18 cellular contexts compared by ENCODE assay signal in genomic region chr1:208909011-208909410, GRCh38.
"Had no signal": no experiment of that assay in that cellular context is flagged by ENCODE, and none has a peak within 500 bp of the region (broad histone marks: within the 10 kb centered on the region; RNA-seq: fewer than 3 reads in every experiment).

No MANE protein-coding gene starts in this region.

- H3K4me3 ChIP-seq: colonic mucosa, esophagus squamous epithelium, heart left ventricle, prostate gland, skin epidermis, stomach, thoracic aorta, transverse colon had no signal

- ATAC-seq: heart left ventricle; naive thymus-derived CD4-positive, alpha-beta T cell; sciatic nerve had no signal

- H3K4me1 Mint-ChIP-seq: naive thymus-derived CD4-positive, alpha-beta T cell had no signal

- H3K36me3 ChIP-seq: colonic mucosa, esophagus squamous epithelium, heart left ventricle, prostate gland, stomach, thoracic aorta, transverse colon had no signal

- H3K27ac Mint-ChIP-seq: naive thymus-derived CD4-positive, alpha-beta T cell; nephron progenitor cell had no signal

- H2AFZ ChIP-seq: parathyroid adenoma had no signal

- H3K27me3 ChIP-seq: colonic mucosa, stomach, transverse colon had no signal

- H3K79me2 ChIP-seq: parathyroid adenoma had no signal

- H3K9me3 ChIP-seq: colonic mucosa, prostate gland, thoracic aorta, transverse colon had no signal

- H3K36me3 Mint-ChIP-seq: naive thymus-derived CD4-positive, alpha-beta T cell had no signal

- DNase-seq: colonic mucosa; dermis blood vessel endothelial cell; esophagus squamous epithelium; foreskin melanocyte; heart left ventricle; hippocampal formation; kidney glomerular epithelial cell; naive thymus-derived CD4-positive, alpha-beta T cell; nephron progenitor cell; stimulated activated naive CD4-positive, alpha-beta T cell; stomach; substantia nigra; transverse colon had no signal

- H3K4me1 ChIP-seq: colonic mucosa, esophagus squamous epithelium, heart left ventricle, parathyroid adenoma, prostate gland, stomach, transverse colon had no signal

- H3K27ac ChIP-seq: colonic mucosa, esophagus squamous epithelium, heart left ventricle, parathyroid adenoma, prostate gland, skin epidermis, stomach, thoracic aorta, transverse colon had no signal

- H3K4me3 Mint-ChIP-seq: naive thymus-derived CD4-positive, alpha-beta T cell; nephron progenitor cell had no signal
